1 cellular context compared by ENCODE assay signal in the genomic region with DNA sequence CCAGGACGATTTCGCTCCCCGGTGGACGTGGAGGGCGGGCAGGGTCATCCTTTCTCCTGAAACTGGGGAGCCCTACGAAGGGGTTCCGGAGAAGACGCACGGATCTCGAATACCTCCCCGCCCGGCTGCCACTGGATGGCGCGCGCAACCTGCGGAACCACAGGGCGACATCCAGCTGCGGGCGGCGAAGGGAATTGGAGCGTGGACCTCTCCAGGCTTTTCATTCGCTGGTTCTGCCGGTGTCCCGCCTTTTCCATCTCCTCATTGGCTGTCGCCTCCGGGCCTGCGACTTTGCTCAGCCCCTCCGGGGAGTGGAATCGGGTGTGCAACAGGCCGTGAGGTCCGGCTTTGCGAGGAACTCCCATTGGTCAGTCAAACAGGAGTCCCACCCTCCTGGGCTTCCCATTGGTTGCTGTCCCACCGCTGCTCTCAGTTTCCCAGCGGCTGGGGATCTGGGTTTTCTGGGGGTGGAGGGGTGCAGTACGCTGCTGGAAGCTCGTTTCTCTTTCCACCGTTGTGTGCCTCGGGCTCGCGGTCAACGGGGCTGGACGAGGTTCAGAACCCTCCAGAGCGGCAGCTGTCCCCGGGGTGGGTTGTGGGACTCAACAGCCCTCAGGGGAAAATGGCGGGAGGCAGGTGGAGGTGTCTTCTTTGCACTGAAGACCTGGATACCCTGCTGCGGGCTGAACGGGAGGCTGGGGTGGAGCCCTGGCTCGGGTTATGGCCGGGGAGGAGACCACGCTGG.
TF ChIP-seq lines count a peak whose summit lies in the region.

No MANE protein-coding gene starts in this region.

TF ChIP-seq in SK-N-SH, 30 proteins besides CTCF, POLR2A, EP300 and RAD21 (continued from another document):
- TF ChIP-seq ZBTB33 (IDR thresholded peaks at IDR 0.05; ENCODE audit: borderline replicate concordance, low read depth) (no peak), MXI1 (IDR thresholded peaks at IDR 0.05; ENCODE audit: low read depth, low read length) (peak; percentile 69), GATA2 (CRISPR knock-in tag; IDR thresholded peaks at IDR 0.05) (no peak), SIN3A (IDR thresholded peaks at IDR 0.05; ENCODE audit: borderline replicate concordance, low read depth, low read length) (no peak), RCOR1 (IDR thresholded peaks at IDR 0.05; ENCODE audit: low read length) (no peak), MEF2A (IDR thresholded peaks at IDR 0.05; ENCODE audit: borderline replicate concordance, low read depth) (no peak), YY1 (IDR thresholded peaks at IDR 0.05; ENCODE audit: low read depth) (peak; percentile 69; the same call in 1 of the 2 replicates), RXRA (IDR thresholded peaks at IDR 0.05; ENCODE audit: borderline replicate concordance, low read depth) (no peak), TEAD4 (IDR thresholded peaks at IDR 0.05; ENCODE audit: borderline replicate concordance, insufficient read depth) (no peak), FOSL2 (IDR thresholded peaks at IDR 0.05; ENCODE audit: borderline replicate concordance, low read depth) (no peak), POLR2AphosphoS5 (IDR thresholded peaks at IDR 0.05; ENCODE audit: low read depth, low read length) (peak; percentile 56)
- TF ChIP-seq, protein P1, sequence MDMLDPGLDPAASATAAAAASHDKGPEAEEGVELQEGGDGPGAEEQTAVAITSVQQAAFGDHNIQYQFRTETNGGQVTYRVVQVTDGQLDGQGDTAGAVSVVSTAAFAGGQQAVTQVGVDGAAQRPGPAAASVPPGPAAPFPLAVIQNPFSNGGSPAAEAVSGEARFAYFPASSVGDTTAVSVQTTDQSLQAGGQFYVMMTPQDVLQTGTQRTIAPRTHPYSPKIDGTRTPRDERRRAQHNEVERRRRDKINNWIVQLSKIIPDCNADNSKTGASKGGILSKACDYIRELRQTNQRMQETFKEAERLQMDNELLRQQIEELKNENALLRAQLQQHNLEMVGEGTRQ (IDR thresholded peaks at IDR 0.05; ENCODE audit: borderline replicate concordance, low read depth, low read length), result no peak
- TF ChIP-seq, protein P2, sequence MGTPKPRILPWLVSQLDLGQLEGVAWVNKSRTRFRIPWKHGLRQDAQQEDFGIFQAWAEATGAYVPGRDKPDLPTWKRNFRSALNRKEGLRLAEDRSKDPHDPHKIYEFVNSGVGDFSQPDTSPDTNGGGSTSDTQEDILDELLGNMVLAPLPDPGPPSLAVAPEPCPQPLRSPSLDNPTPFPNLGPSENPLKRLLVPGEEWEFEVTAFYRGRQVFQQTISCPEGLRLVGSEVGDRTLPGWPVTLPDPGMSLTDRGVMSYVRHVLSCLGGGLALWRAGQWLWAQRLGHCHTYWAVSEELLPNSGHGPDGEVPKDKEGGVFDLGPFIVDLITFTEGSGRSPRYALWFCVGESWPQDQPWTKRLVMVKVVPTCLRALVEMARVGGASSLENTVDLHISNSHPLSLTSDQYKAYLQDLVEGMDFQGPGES (IDR thresholded peaks at IDR 0.05; ENCODE audit: low read depth, low read length), result peak; percentile 73
- TF ChIP-seq, protein P3, sequence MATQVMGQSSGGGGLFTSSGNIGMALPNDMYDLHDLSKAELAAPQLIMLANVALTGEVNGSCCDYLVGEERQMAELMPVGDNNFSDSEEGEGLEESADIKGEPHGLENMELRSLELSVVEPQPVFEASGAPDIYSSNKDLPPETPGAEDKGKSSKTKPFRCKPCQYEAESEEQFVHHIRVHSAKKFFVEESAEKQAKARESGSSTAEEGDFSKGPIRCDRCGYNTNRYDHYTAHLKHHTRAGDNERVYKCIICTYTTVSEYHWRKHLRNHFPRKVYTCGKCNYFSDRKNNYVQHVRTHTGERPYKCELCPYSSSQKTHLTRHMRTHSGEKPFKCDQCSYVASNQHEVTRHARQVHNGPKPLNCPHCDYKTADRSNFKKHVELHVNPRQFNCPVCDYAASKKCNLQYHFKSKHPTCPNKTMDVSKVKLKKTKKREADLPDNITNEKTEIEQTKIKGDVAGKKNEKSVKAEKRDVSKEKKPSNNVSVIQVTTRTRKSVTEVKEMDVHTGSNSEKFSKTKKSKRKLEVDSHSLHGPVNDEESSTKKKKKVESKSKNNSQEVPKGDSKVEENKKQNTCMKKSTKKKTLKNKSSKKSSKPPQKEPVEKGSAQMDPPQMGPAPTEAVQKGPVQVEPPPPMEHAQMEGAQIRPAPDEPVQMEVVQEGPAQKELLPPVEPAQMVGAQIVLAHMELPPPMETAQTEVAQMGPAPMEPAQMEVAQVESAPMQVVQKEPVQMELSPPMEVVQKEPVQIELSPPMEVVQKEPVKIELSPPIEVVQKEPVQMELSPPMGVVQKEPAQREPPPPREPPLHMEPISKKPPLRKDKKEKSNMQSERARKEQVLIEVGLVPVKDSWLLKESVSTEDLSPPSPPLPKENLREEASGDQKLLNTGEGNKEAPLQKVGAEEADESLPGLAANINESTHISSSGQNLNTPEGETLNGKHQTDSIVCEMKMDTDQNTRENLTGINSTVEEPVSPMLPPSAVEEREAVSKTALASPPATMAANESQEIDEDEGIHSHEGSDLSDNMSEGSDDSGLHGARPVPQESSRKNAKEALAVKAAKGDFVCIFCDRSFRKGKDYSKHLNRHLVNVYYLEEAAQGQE (IDR thresholded peaks at IDR 0.05; ENCODE audit: low read depth, low read length), result peak; percentile 31; the same call in 1 of the 2 replicates
